In the genomic region with DNA sequence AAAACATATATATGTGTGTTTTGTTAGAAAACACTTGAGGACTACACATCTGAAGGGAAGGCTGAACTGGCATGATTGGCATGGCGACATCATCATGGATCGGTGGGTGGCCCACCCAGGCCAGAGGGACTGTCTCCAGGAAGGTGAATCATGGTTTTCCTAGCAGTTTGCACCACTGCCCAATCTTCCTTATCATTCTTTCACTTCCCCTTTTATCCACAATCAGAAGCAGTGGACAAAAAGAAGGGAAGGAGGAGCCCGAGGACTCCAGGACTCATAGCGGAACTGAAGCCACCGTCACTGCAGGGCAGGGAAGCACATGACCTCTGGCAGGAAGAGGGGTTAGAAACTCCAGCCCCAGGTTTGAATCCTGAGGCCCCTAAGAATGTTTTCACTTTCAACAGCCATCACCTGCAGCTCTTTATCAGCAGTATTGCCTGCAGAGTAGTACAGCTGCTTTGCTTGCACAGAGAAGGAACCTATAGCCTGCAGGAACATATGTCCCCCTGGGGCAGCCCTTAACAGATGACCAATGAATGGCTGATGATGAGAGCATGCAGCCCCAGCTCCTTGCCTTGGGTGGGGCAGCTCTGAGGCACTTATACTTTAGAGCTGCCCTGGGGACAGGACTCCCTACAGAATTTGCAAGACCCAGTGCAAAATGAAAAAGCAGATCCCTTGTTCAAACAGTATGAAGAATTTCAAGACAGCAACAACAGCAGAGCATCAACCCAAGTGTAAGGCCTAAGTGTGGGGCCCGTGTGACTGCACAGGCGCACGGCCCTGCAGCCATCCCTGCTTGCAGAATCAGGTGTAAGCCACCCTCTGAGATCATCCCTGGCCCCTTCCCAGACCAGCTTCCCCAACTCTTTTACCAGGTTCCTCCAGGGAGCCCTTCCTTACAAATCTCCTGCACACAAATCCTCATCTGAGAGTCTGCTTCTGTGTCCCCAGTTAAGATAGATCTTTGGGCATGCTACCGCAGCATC, we compare ENCODE assay signal across 9 cellular contexts.
DNase-seq lines count a peak whose midpoint lies in the region; ATAC-seq and TF ChIP-seq lines count a peak whose summit lies in the region.
"Had no signal": no experiment of that assay in that cellular context is flagged by ENCODE, and none has a peak within 500 bp of the region (broad histone marks: within the 10 kb centered on the region; RNA-seq: fewer than 3 reads in every experiment).

No MANE protein-coding gene starts in this region.

- H3K27ac Mint-ChIP-seq in activated naive CD4-positive, alpha-beta T cell treated with anti-CD3 and anti-CD28 coated beads, Interleukin-2, amount 50 U/mL, for 72 hours = no peak overlapping the region

- H2AFZ ChIP-seq in osteoblast (ENCODE audit: low read length) = no peak overlapping the region

- H3K27ac ChIP-seq in osteoblast (ENCODE audit: low read depth, low read length) = peak overlapping the region; percentile 95
- H3K27ac ChIP-seq: C4-2B had no signal

- H4K20me1 ChIP-seq in osteoblast (ENCODE audit: insufficient read depth, low read length) = no peaks in the 10 kb centered on the region

- no peaks in the 10 kb centered on the region for H3K36me3 Mint-ChIP-seq in activated naive CD4-positive, alpha-beta T cell treated with anti-CD3 and anti-CD28 coated beads, Interleukin-2, amount 50 U/mL, for 72 hours

- ATAC-seq in activated naive CD4-positive, alpha-beta T cell treated with anti-CD3 and anti-CD28 coated beads, Interleukin-2, amount 50 U/mL, for 72 hours = peak; percentile 24 to 42
- no peak for ATAC-seq in HG03039 (IDR thresholded peaks at IDR 0.05; ENCODE audit: unreplicated experiment)

- peak overlapping the region; percentile 56 for H3K4me2 ChIP-seq in osteoblast (ENCODE audit: insufficient read depth, low read length)

- DNase-seq in activated naive CD4-positive, alpha-beta T cell treated with anti-CD3 and anti-CD28 coated beads, Interleukin-2, amount 50 U/mL, for 72 hours (ENCODE audit: low spot score in 2 of 2) = no peak
- DNase-seq in activated naive CD4-positive, alpha-beta T cell treated with anti-CD3 and anti-CD28 coated beads, Interleukin-2, amount 50 U/mL, for 16 hours = no peak
- DNase-seq in KBM-7 (peak; percentile 86), astrocyte of the hippocampus (ENCODE audit: low read depth, low spot score) (peak; percentile 46), osteoblast (ENCODE audit: insufficient read length, low spot score, missing footprints) (peak; percentile 66), iPS-NIHi7 (ENCODE audit: extremely low spot score) (no peak), retina (no peak)

- TF ChIP-seq CTCF in osteoblast (IDR thresholded peaks at IDR 0.05; ENCODE audit: extremely low read depth, low read depth, low read length) = no peak

- peaks cover 42% of the 10 kb centered on the region for H3K4me1 ChIP-seq in osteoblast (ENCODE audit: insufficient read depth, low read length)

- H3K9me3 Mint-ChIP-seq in activated naive CD4-positive, alpha-beta T cell treated with anti-CD3 and anti-CD28 coated beads, Interleukin-2, amount 50 U/mL, for 72 hours = peaks cover 0 to 10% of the 10 kb centered on the region in 2 donors

- no peaks in the 10 kb centered on the region for H3K36me3 ChIP-seq in osteoblast (ENCODE audit: insufficient read depth, low read length)

- H3K9me3 ChIP-seq in osteoblast (ENCODE audit: low read depth, low read length) = no peaks in the 10 kb centered on the region

- in situ Hi-C loops in KBM-7 (cut with MboI; ENCODE audit: low pct_unique_long_range_greater_than_20kb, low sequenced_read_pairs) = loop anchor here (25.0 kb wide), 1 partner anchor 239 kb away; a partner anchor contains a TSS

- peak overlapping the region; percentile 27 for H3K4me3 ChIP-seq in osteoblast (ENCODE audit: insufficient read depth, low read length)

- H3K79me2 ChIP-seq in osteoblast (ENCODE audit: insufficient read depth, low read length) = no peaks in the 10 kb centered on the region

- H3K27me3 ChIP-seq in osteoblast (ENCODE audit: insufficient read depth, low read length) = no peaks in the 10 kb centered on the region

Comparison
In these comparisons a context has a peak if more than half of its experiments do, and no peak if none do; other contexts are left out.
1. DNase-seq: peak in KBM-7 (single experiment), astrocyte of the hippocampus (single experiment) and osteoblast (single experiment); none in activated naive CD4-positive, alpha-beta T cell treated with anti-CD3 and anti-CD28 coated beads, Interleukin-2, amount 50 U/mL, for 72 hours (0 of 2), activated naive CD4-positive, alpha-beta T cell treated with anti-CD3 and anti-CD28 coated beads, Interleukin-2, amount 50 U/mL, for 16 hours (single experiment), iPS-NIHi7 (single experiment) and retina (single experiment).